15 cellular contexts compared by ENCODE assay signal in genomic region chr7:143393267-143394041, GRCh38. TPM values are rescaled to one million over a fixed set of nuclear protein-coding genes. Genes with fewer than 3 reads are reported as not detected.
DNase-seq lines count a peak whose midpoint lies in the region; ATAC-seq and TF ChIP-seq lines count a peak whose summit lies in the region.
"Had no signal": no experiment of that assay in that cellular context is flagged by ENCODE, and none has a peak within 500 bp of the region (broad histone marks: within the 10 kb centered on the region; RNA-seq: fewer than 3 reads in every experiment).

No MANE protein-coding gene starts in this region.

- H3K9me3 Mint-ChIP-seq in chondrocyte (ENCODE audit: low read depth): no peaks in the 10 kb centered on the region
- H3K9me3 Mint-ChIP-seq: T-helper 2 cell treated with Interferon-gamma antibody and Interleukin-4, amounts not matched to agents 5 μg/mL and 100 μg/mL, for 36 hours had no signal

- H3K4me1 ChIP-seq in left ventricle myocardium inferior (peaks cover 77% of the 10 kb centered on the region), heart right ventricle (peaks cover 14 to 67% (median 62%) of the 10 kb centered on the region in 9 donors)

- peaks cover 36% of the 10 kb centered on the region for H3K36me3 ChIP-seq in left ventricle myocardium inferior
- H3K36me3 ChIP-seq in heart right ventricle: peaks cover 0 to 47% (median 25%) of the 10 kb centered on the region in 9 donors

- H3K9me3 ChIP-seq in left ventricle myocardium inferior (replicated peaks) (no peaks in the 10 kb centered on the region), heart right ventricle (no peaks in the 10 kb centered on the region)

- no peak overlapping the region for H3K4me3 Mint-ChIP-seq in chondrocyte (ENCODE audit: unreplicated experiment)
- H3K4me3 Mint-ChIP-seq: T-helper 2 cell treated with Interferon-gamma antibody and Interleukin-4, amounts not matched to agents 5 μg/mL and 100 μg/mL, for 36 hours had no signal

- intact Hi-C loops in left ventricle myocardium inferior (cut with micrococcal nuclease): no loop called here
- intact Hi-C loops in heart right ventricle (cut with DNase I): no loop called here

- H3K27me3 Mint-ChIP-seq in chondrocyte (ENCODE audit: low read depth): no peaks in the 10 kb centered on the region

- no peaks in the 10 kb centered on the region for H3K27me3 ChIP-seq in left ventricle myocardium inferior (ENCODE audit: low read depth)
- H3K27me3 ChIP-seq in heart right ventricle: no peaks in the 10 kb centered on the region

- no peak for ATAC-seq in heart right ventricle
- ATAC-seq in HG03175 (IDR thresholded peaks at IDR 0.05; ENCODE audit: unreplicated experiment): no peak

- H3K36me3 Mint-ChIP-seq in chondrocyte (ENCODE audit: low read depth): peaks cover 27% of the 10 kb centered on the region

- DNase-seq in left ventricle myocardium inferior: no peak
- DNase-seq in heart right ventricle: no peak
- DNase-seq in chondrocyte (ENCODE audit: low spot score): peak; percentile 72
- DNase-seq in lung microvascular endothelial cell (ENCODE audit: low read depth in 2 of 2): peak; percentile 35 to 47
- DNase-seq in NCI-H2081 treated with DMSO at 0.1 percent for 48 hours (lab: John Stamatoyannopoulos, UW): no peak
- DNase-seq in GM03348 (ENCODE audit: low spot score): no peak
- no peak for DNase-seq in iPS-NIHi11 (ENCODE audit: low spot score)
- DNase-seq: activated CD4-positive, alpha-beta T cell treated with anti-CD3 and anti-CD28 coated beads, Interleukin-2, amount 50 U/mL, for 4 hours; AML-193; effector memory CD4-positive, alpha-beta T cell; Karpas-422 had no signal

- H3K27ac ChIP-seq in left ventricle myocardium inferior (replicated peaks) (peak overlapping the region; percentile 93), heart right ventricle (peak overlapping the region in 3 of 10 donors; percentile 86 to 95 (median 88))

- H3K27ac Mint-ChIP-seq in chondrocyte (ENCODE audit: unreplicated experiment): no peak overlapping the region
- H3K27ac Mint-ChIP-seq: T-helper 2 cell treated with Interferon-gamma antibody and Interleukin-4, amounts not matched to agents 5 μg/mL and 100 μg/mL, for 36 hours had no signal

- H3K4me3 ChIP-seq in left ventricle myocardium inferior: no peak overlapping the region
- no peak overlapping the region for H3K4me3 ChIP-seq in heart right ventricle
- H3K4me3 ChIP-seq: skin epidermis had no signal

- H3K4me1 Mint-ChIP-seq in chondrocyte (ENCODE audit: low read depth): peaks cover 44% of the 10 kb centered on the region

- WGBS in heart right ventricle, 2 donors: 75 to 79% methylated on average over 14 of the region's 14 CpGs

- no peak for TF ChIP-seq CTCF in left ventricle myocardium inferior (IDR thresholded peaks at IDR 0.05; ENCODE audit: borderline replicate concordance)
- TF ChIP-seq CTCF in heart right ventricle (IDR thresholded peaks at IDR 0.05): no peak
- no peak for TF ChIP-seq CTCF in chondrocyte (IDR thresholded peaks at IDR 0.05)

RNA-seq across cellular contexts. Expression of gene ZYX, which starts 12.3 kb away (rescaled TPM):
- 68.4 TPM for total RNA-seq in left ventricle myocardium inferior
- 100 to 1,000 TPM in 2 of 10 donors, 10 to 100 TPM in 8; 48.5 to 148 (median 74.6) TPM for total RNA-seq in heart right ventricle
- polyA plus RNA-seq in heart right ventricle: 100 to 1,000 TPM in 1 of 2 donors, 10 to 100 TPM in 1; 58.9 to 152 TPM
- 241 to 386 TPM (median 384 TPM) in 3 replicates for total RNA-seq in chondrocyte
- 12.0 and 13.9 TPM in 2 replicates for total RNA-seq in lung microvascular endothelial cell

RNA-seq across cellular contexts. Expression of gene EPHA1, which starts 15.2 kb away (rescaled TPM):
- total RNA-seq in left ventricle myocardium inferior: not detected
- total RNA-seq in heart right ventricle: under 1 TPM in 1 of 10 donors, not detected in 9; 0.39 TPM
- polyA plus RNA-seq in heart right ventricle: under 1 TPM; 0.12 to 0.73 TPM
- total RNA-seq in chondrocyte: not detected in 3 replicates
- total RNA-seq in lung microvascular endothelial cell: 0.20 TPM in 1 of 2 replicates, not detected in the other

RNA-seq across cellular contexts. Expression of gene FAM131B, which starts 30.9 kb away (rescaled TPM):
- total RNA-seq in left ventricle myocardium inferior: 0.47 TPM
- total RNA-seq in heart right ventricle: 1 to 10 TPM in 1 of 10 donors, under 1 TPM in 8, not detected in 1; 0.07 to 1.2 (median 0.39) TPM
- polyA plus RNA-seq in heart right ventricle: under 1 TPM; 0.22 to 0.37 TPM
- total RNA-seq in chondrocyte: 3.0 to 4.0 TPM (median 3.1 TPM) in 3 replicates
- total RNA-seq in lung microvascular endothelial cell: under 0.01 and 0.22 TPM in 2 replicates

RNA-seq across cellular contexts. Expression of gene TAS2R60, which starts 49.8 kb away (rescaled TPM):
- total RNA-seq in left ventricle myocardium inferior: not detected
- total RNA-seq in heart right ventricle: not detected
- polyA plus RNA-seq in heart right ventricle: not detected
- total RNA-seq in chondrocyte: not detected in 3 replicates
- total RNA-seq in lung microvascular endothelial cell: not detected in 2 replicates
- total RNA-seq: mucosa of gallbladder had no signal

Comparison
In these comparisons a context has a peak if more than half of its experiments do, and no peak if none do; other contexts are left out.
1. DNase-seq: peak in chondrocyte (single experiment) and lung microvascular endothelial cell (2 of 2); none in left ventricle myocardium inferior (single experiment), heart right ventricle (0 of 2), NCI-H2081 treated with DMSO at 0.1 percent for 48 hours (single experiment), GM03348 (single experiment) and iPS-NIHi11 (single experiment).